In the genomic region with DNA sequence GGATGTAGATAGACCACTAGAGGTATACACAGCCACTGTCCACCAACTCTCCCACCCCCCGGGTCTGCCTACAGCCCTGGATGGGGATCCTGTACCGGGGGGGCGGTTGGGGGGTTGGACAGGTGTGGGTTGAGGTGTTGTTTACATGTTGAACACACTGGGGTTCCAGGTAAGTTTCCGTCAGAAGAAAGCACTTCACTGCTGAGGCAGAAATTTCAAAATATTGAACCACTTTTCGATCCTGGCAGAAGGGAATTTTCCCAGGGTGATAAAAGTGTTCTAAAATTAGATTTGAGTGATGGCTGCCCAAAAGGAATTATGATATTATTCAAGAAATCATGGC, we compare ENCODE assay signal across 11 cellular contexts. TPM values are rescaled to one million over a fixed set of nuclear protein-coding genes. Genes with fewer than 3 reads are reported as not detected.
A peak's percentile ranks its signal among the peaks of the same experiment; 100 is the strongest.
DNase-seq lines count a peak whose midpoint lies in the region; ATAC-seq and TF ChIP-seq lines count a peak whose summit lies in the region.
"Had no signal": no experiment of that assay in that cellular context is flagged by ENCODE, and none has a peak within 500 bp of the region (broad histone marks: within the 10 kb centered on the region; RNA-seq: fewer than 3 reads in every experiment).

No MANE protein-coding gene starts in this region.

- no peak for DNase-seq in natural killer cell treated with Interleukin-12 subunit alpha and Interleukin-12 subunit beta and Interleukin-15 and Interleukin-18, amount 100 ng/mL, for 72 hours (ENCODE audit: low spot score)
- DNase-seq in natural killer cell = no peak
- DNase-seq in RWPE2 (ENCODE audit: low spot score) = no peak
- DNase-seq in immature natural killer cell = no peak
- no peak for DNase-seq in upper lobe of right lung
- no peak for DNase-seq in GF-D8 (lab: John Stamatoyannopoulos, UW)
- no peak for DNase-seq in RPMI8226
- DNase-seq: activated gamma-delta T cell, NCI-H1092 had no signal

- intact Hi-C loops in natural killer cell (cut with micrococcal nuclease) = loop anchor here (10.0 kb wide), 1 partner anchor 152 kb away; a partner anchor contains a TSS
- intact Hi-C loops in upper lobe of right lung (cut with DNase I) = no loop called here

- H3K4me1 ChIP-seq in RWPE2 (ENCODE audit: insufficient read depth, poor library complexity, severe bottlenecking) (peaks cover 26% of the 10 kb centered on the region), upper lobe of right lung (peaks cover 37% of the 10 kb centered on the region)

- no peak for ATAC-seq in natural killer cell treated with Interleukin-12 subunit alpha and Interleukin-12 subunit beta and Interleukin-15 and Interleukin-18, amount 100 ng/mL, for 72 hours
- ATAC-seq in natural killer cell (no peak), RWPE2 (ENCODE audit: low read depth) (peak; percentile 25), upper lobe of right lung (no peak), GM21619 (IDR thresholded peaks at IDR 0.05; ENCODE audit: unreplicated experiment) (no peak)

- H3K27ac ChIP-seq in RWPE2 (ENCODE audit: poor library complexity, severe bottlenecking) (peak overlapping the region; percentile 75), upper lobe of right lung (peak overlapping the region; percentile 75)

- peak overlapping the region in 1 of 2 donors; percentile 75 for H3K27ac Mint-ChIP-seq in natural killer cell treated with Interleukin-12 subunit alpha and Interleukin-12 subunit beta and Interleukin-15 and Interleukin-18, amount 100 ng/mL, for 72 hours
- H3K27ac Mint-ChIP-seq in natural killer cell (peak overlapping the region in 1 of 2 donors; percentile 84), immature natural killer cell (peak overlapping the region in 4 of 6 donors; percentile 53 to 90 (median 68))

- H3K4me3 ChIP-seq in RWPE2 (ENCODE audit: severe bottlenecking) (no peak overlapping the region), upper lobe of right lung (no peak overlapping the region)

- H3K4me3 Mint-ChIP-seq in natural killer cell treated with Interleukin-12 subunit alpha and Interleukin-12 subunit beta and Interleukin-15 and Interleukin-18, amount 100 ng/mL, for 72 hours = peak overlapping the region; percentile 70
- H3K4me3 Mint-ChIP-seq in natural killer cell = no peak overlapping the region
- peak overlapping the region in 1 of 5 donors; percentile 20 for H3K4me3 Mint-ChIP-seq in immature natural killer cell

- no peak for TF ChIP-seq CTCF in natural killer cell (IDR thresholded peaks at IDR 0.05)
- no peak for TF ChIP-seq CTCF in RWPE2 (IDR thresholded peaks at IDR 0.05; ENCODE audit: poor library complexity, severe bottlenecking)
- no peak for TF ChIP-seq CTCF in upper lobe of right lung (IDR thresholded peaks at IDR 0.05)

- no peaks in the 10 kb centered on the region for H3K9me3 Mint-ChIP-seq in natural killer cell treated with Interleukin-12 subunit alpha and Interleukin-12 subunit beta and Interleukin-15 and Interleukin-18, amount 100 ng/mL, for 72 hours
- H3K9me3 Mint-ChIP-seq in natural killer cell (no peaks in the 10 kb centered on the region), immature natural killer cell (no peaks in the 10 kb centered on the region)

- peaks cover 27 to 30% of the 10 kb centered on the region in 2 donors for H3K4me1 Mint-ChIP-seq in natural killer cell treated with Interleukin-12 subunit alpha and Interleukin-12 subunit beta and Interleukin-15 and Interleukin-18, amount 100 ng/mL, for 72 hours (ENCODE audit: low read depth in 2 of 2)
- H3K4me1 Mint-ChIP-seq in natural killer cell (peaks cover 0 to 23% of the 10 kb centered on the region in 2 donors), immature natural killer cell (peaks cover 7 to 13% of the 10 kb centered on the region in 2 donors)

- H3K9me3 ChIP-seq in RWPE2 (ENCODE audit: severe bottlenecking) (no peaks in the 10 kb centered on the region), upper lobe of right lung (no peaks in the 10 kb centered on the region)

- no peaks in the 10 kb centered on the region for H3K36me3 Mint-ChIP-seq in natural killer cell treated with Interleukin-12 subunit alpha and Interleukin-12 subunit beta and Interleukin-15 and Interleukin-18, amount 100 ng/mL, for 72 hours
- H3K36me3 Mint-ChIP-seq in natural killer cell (no peaks in the 10 kb centered on the region), immature natural killer cell (no peaks in the 10 kb centered on the region)

- H3K27me3 ChIP-seq in RWPE2 (ENCODE audit: insufficient read depth, poor library complexity, severe bottlenecking) (no peaks in the 10 kb centered on the region), upper lobe of right lung (no peaks in the 10 kb centered on the region)

- peaks cover 12 to 13% of the 10 kb centered on the region in 2 donors for H3K27me3 Mint-ChIP-seq in natural killer cell treated with Interleukin-12 subunit alpha and Interleukin-12 subunit beta and Interleukin-15 and Interleukin-18, amount 100 ng/mL, for 72 hours
- H3K27me3 Mint-ChIP-seq in natural killer cell (ENCODE audit: low read depth in 2 of 2) = no peaks in the 10 kb centered on the region
- H3K27me3 Mint-ChIP-seq in immature natural killer cell (ENCODE audit: low read depth in 3 of 3) = peaks cover 3 to 6% (median 4%) of the 10 kb centered on the region in 3 donors

- H3K36me3 ChIP-seq in RWPE2 (ENCODE audit: low read depth) (no peaks in the 10 kb centered on the region), upper lobe of right lung (no peaks in the 10 kb centered on the region)

RNA-seq across cellular contexts. Expression of a gene that starts 6.6 kb away (rescaled TPM):
- total RNA-seq in natural killer cell treated with Interleukin-12 subunit alpha and Interleukin-12 subunit beta and Interleukin-15 and Interleukin-18, amount 100 ng/mL, for 72 hours = not detected
- total RNA-seq in natural killer cell (not detected), upper lobe of right lung (not detected)
- not detected for polyA plus RNA-seq in immature natural killer cell
- total RNA-seq: mononuclear cell had no signal

RNA-seq across cellular contexts. Expression of a gene that starts 21.1 kb away (rescaled TPM):
- 1 to 10 TPM; 1.6 to 1.9 TPM for total RNA-seq in natural killer cell treated with Interleukin-12 subunit alpha and Interleukin-12 subunit beta and Interleukin-15 and Interleukin-18, amount 100 ng/mL, for 72 hours
- 1 to 10 TPM; 2.6 to 4.1 (median 2.7) TPM for total RNA-seq in natural killer cell
- under 1 TPM in 1 of 3 donors, not detected in 2; 0.22 TPM for polyA plus RNA-seq in immature natural killer cell
- total RNA-seq in upper lobe of right lung = 7.6 TPM

RNA-seq across cellular contexts. Expression of a gene that starts 48.6 kb away (rescaled TPM):
- total RNA-seq in natural killer cell treated with Interleukin-12 subunit alpha and Interleukin-12 subunit beta and Interleukin-15 and Interleukin-18, amount 100 ng/mL, for 72 hours = 10 to 100 TPM; 11.7 to 20.3 TPM
- total RNA-seq in natural killer cell (10 to 100 TPM in 1 of 3 donors, 1 to 10 TPM in 2; 6.6 to 12.6 (median 7.9) TPM), upper lobe of right lung (40.8 TPM)
- 1 to 10 TPM in 2 of 3 donors, under 1 TPM in 1; 0.87 to 7.3 (median 2.2) TPM for polyA plus RNA-seq in immature natural killer cell

RNA-seq across cellular contexts. Expression of a gene that starts 56.2 kb away (rescaled TPM):
- 100 to 1,000 TPM; 117 to 122 TPM for total RNA-seq in natural killer cell treated with Interleukin-12 subunit alpha and Interleukin-12 subunit beta and Interleukin-15 and Interleukin-18, amount 100 ng/mL, for 72 hours
- total RNA-seq in natural killer cell = 100 to 1,000 TPM; 152 to 199 (median 164) TPM
- 10 to 100 TPM in 2 of 3 donors, 1 to 10 TPM in 1; 5.6 to 10.2 (median 10.2) TPM for polyA plus RNA-seq in immature natural killer cell
- 87.4 TPM for total RNA-seq in upper lobe of right lung
